ENCODE assay signal across 1 cellular context in the genomic region with DNA sequence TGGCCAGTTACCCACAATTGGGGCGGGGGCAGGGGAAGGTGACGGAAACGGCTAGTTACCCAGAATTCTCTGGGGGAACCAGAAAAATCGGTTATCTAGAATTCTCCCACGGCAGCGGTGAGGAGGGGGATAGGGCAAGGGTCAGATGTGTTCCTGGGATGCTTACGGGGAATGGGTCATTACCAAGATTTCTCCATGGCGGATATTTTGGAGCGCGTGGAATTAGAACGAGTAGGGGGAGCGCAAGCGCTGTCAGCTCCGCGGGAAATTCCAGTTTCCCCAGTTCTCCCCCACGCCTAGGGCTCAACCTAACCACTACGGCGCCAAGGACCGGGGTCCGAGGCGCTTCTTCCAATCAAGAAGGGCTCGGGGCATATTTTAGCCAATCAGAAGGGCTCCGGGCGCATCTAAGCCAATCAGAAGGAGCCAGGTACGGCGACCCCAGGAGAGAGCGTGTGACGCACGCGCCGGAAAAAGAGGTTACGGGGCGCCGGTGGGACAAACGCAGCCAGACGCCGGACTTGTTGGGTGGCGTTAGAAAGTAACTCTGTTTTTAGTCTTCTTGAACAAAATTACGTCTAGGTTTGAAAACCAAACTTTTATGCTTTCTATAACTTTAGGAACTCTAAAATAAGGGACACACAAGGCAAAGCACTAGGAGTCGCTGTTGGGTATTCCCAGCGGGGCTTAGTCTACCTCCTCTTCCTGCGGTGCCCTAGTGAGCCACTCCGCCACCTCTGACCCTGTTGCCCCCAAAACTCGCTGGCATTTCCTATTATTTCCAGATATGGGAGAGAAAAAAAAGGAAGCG.
A peak's percentile ranks its signal among the peaks of the same experiment; 100 is the strongest.
TF ChIP-seq lines count a peak whose summit lies in the region.

A gene with protein sequence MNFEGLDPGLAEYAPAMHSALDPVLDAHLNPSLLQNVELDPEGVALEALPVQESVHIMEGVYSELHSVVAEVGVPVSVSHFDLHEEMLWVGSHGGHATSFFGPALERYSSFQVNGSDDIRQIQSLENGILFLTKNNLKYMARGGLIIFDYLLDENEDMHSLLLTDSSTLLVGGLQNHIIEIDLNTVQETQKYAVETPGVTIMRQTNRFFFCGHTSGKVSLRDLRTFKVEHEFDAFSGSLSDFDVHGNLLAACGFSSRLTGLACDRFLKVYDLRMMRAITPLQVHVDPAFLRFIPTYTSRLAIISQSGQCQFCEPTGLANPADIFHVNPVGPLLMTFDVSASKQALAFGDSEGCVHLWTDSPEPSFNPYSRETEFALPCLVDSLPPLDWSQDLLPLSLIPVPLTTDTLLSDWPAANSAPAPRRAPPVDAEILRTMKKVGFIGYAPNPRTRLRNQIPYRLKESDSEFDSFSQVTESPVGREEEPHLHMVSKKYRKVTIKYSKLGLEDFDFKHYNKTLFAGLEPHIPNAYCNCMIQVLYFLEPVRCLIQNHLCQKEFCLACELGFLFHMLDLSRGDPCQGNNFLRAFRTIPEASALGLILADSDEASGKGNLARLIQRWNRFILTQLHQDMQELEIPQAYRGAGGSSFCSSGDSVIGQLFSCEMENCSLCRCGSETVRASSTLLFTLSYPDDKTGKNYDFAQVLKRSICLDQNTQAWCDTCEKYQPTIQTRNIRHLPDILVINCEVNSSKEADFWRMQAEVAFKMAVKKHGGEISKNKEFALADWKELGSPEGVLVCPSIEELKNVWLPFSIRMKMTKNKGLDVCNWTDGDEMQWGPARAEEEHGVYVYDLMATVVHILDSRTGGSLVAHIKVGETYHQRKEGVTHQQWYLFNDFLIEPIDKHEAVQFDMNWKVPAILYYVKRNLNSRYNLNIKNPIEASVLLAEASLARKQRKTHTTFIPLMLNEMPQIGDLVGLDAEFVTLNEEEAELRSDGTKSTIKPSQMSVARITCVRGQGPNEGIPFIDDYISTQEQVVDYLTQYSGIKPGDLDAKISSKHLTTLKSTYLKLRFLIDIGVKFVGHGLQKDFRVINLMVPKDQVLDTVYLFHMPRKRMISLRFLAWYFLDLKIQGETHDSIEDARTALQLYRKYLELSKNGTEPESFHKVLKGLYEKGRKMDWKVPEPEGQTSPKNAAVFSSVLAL (minus strand): TSS at position 322 of the 811 bp plus-strand sequence. CDS start 906 bp downstream, outside the sequence.

TF ChIP-seq in HepG2, 621 proteins besides CTCF, POLR2A, EP300 and RAD21 (continued from another document and continues in another):
- TF ChIP-seq HHEX (CRISPR knock-in tag; IDR thresholded peaks at IDR 0.05) = no peak
- TF ChIP-seq NONO (IDR thresholded peaks at IDR 0.05) = no peak
- 0 out of 2 replicates have a peak, but pooled peaks have one; percentile 35 for TF ChIP-seq NONO (CRISPR knock-in tag; conservative IDR thresholded peaks at IDR 0.05)
- no peak for TF ChIP-seq SYNCRIP (IDR thresholded peaks at IDR 0.05; ENCODE audit: insufficient read depth, low read depth, low read length)
- TF ChIP-seq KDM5B (CRISPR knock-in tag; IDR thresholded peaks at IDR 0.05; ENCODE audit: borderline replicate concordance) = 0 out of 2 replicates have a peak, but pooled peaks have one; percentile 37
- TF ChIP-seq PRMT3 (CRISPR knock-in tag; IDR thresholded peaks at IDR 0.05; ENCODE audit: borderline replicate concordance, low read depth) = no peak
- peak; percentile 36; the same call in 1 of the 2 replicates for TF ChIP-seq ZNF335 (CRISPR knock-in tag; IDR thresholded peaks at IDR 0.05)
- TF ChIP-seq, protein P1, sequence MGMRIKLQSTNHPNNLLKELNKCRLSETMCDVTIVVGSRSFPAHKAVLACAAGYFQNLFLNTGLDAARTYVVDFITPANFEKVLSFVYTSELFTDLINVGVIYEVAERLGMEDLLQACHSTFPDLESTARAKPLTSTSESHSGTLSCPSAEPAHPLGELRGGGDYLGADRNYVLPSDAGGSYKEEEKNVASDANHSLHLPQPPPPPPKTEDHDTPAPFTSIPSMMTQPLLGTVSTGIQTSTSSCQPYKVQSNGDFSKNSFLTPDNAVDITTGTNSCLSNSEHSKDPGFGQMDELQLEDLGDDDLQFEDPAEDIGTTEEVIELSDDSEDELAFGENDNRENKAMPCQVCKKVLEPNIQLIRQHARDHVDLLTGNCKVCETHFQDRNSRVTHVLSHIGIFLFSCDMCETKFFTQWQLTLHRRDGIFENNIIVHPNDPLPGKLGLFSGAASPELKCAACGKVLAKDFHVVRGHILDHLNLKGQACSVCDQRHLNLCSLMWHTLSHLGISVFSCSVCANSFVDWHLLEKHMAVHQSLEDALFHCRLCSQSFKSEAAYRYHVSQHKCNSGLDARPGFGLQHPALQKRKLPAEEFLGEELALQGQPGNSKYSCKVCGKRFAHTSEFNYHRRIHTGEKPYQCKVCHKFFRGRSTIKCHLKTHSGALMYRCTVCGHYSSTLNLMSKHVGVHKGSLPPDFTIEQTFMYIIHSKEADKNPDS (CRISPR knock-in tag; IDR thresholded peaks at IDR 0.05) = 0 out of 2 replicates have a peak, but pooled peaks have one; percentile 37
- no peak for TF ChIP-seq TOPORS (CRISPR knock-in tag; IDR thresholded peaks at IDR 0.05)
- TF ChIP-seq ZNF143 (CRISPR knock-in tag; IDR thresholded peaks at IDR 0.05) = peak; percentile 85
- TF ChIP-seq PTBP1 (IDR thresholded peaks at IDR 0.05; ENCODE audit: low read depth, low read length, poor library complexity, severe bottlenecking) = no peak
- no peak for TF ChIP-seq FOXP1 (IDR thresholded peaks at IDR 0.05)
- no peak for TF ChIP-seq FOXP1 (CRISPR knock-in tag; IDR thresholded peaks at IDR 0.05)
- no peak for TF ChIP-seq EEA1 (CRISPR knock-in tag; IDR thresholded peaks at IDR 0.05; ENCODE audit: borderline replicate concordance)
- TF ChIP-seq JUND (CRISPR knock-in tag; IDR thresholded peaks at IDR 0.05) = no peak
- TF ChIP-seq, protein P2, sequence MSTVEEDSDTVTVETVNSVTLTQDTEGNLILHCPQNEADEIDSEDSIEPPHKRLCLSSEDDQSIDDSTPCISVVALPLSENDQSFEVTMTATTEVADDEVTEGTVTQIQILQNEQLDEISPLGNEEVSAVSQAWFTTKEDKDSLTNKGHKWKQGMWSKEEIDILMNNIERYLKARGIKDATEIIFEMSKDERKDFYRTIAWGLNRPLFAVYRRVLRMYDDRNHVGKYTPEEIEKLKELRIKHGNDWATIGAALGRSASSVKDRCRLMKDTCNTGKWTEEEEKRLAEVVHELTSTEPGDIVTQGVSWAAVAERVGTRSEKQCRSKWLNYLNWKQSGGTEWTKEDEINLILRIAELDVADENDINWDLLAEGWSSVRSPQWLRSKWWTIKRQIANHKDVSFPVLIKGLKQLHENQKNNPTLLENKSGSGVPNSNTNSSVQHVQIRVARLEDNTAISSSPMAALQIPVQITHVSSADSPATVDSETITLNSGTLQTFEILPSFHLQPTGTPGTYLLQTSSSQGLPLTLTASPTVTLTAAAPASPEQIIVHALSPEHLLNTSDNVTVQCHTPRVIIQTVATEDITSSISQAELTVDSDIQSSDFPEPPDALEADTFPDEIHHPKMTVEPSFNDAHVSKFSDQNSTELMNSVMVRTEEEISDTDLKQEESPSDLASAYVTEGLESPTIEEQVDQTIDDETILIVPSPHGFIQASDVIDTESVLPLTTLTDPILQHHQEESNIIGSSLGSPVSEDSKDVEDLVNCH (CRISPR knock-in tag; IDR thresholded peaks at IDR 0.05) = no peak
- TF ChIP-seq, protein P3, sequence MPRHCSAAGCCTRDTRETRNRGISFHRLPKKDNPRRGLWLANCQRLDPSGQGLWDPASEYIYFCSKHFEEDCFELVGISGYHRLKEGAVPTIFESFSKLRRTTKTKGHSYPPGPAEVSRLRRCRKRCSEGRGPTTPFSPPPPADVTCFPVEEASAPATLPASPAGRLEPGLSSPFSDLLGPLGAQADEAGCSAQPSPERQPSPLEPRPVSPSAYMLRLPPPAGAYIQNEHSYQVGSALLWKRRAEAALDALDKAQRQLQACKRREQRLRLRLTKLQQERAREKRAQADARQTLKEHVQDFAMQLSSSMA (CRISPR knock-in tag; IDR thresholded peaks at IDR 0.05) = no peak
- no peak for TF ChIP-seq ZNF841 (CRISPR knock-in tag; IDR thresholded peaks at IDR 0.05; ENCODE audit: borderline replicate concordance)
- TF ChIP-seq, protein P4, sequence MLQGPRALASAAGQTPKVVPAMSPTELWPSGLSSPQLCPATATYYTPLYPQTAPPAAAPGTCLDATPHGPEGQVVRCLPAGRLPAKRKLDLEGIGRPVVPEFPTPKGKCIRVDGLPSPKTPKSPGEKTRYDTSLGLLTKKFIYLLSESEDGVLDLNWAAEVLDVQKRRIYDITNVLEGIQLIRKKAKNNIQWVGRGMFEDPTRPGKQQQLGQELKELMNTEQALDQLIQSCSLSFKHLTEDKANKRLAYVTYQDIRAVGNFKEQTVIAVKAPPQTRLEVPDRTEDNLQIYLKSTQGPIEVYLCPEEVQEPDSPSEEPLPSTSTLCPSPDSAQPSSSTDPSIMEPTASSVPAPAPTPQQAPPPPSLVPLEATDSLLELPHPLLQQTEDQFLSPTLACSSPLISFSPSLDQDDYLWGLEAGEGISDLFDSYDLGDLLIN (CRISPR knock-in tag; IDR thresholded peaks at IDR 0.05; ENCODE audit: borderline replicate concordance) = no peak
- TF ChIP-seq, protein P5, sequence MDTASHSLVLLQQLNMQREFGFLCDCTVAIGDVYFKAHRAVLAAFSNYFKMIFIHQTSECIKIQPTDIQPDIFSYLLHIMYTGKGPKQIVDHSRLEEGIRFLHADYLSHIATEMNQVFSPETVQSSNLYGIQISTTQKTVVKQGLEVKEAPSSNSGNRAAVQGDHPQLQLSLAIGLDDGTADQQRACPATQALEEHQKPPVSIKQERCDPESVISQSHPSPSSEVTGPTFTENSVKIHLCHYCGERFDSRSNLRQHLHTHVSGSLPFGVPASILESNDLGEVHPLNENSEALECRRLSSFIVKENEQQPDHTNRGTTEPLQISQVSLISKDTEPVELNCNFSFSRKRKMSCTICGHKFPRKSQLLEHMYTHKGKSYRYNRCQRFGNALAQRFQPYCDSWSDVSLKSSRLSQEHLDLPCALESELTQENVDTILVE (CRISPR knock-in tag; IDR thresholded peaks at IDR 0.05) = no peak
- no peak for TF ChIP-seq ZNF296 (CRISPR knock-in tag; conservative IDR thresholded peaks at IDR 0.05)
- TF ChIP-seq ZNF766 (CRISPR knock-in tag; IDR thresholded peaks at IDR 0.05; ENCODE audit: borderline replicate concordance) = no peak
- TF ChIP-seq EHMT2 (IDR thresholded peaks at IDR 0.05; ENCODE audit: borderline replicate concordance, low read depth, low read length) = no peak; the same call in 1 of the 2 replicates
- TF ChIP-seq, protein P6, sequence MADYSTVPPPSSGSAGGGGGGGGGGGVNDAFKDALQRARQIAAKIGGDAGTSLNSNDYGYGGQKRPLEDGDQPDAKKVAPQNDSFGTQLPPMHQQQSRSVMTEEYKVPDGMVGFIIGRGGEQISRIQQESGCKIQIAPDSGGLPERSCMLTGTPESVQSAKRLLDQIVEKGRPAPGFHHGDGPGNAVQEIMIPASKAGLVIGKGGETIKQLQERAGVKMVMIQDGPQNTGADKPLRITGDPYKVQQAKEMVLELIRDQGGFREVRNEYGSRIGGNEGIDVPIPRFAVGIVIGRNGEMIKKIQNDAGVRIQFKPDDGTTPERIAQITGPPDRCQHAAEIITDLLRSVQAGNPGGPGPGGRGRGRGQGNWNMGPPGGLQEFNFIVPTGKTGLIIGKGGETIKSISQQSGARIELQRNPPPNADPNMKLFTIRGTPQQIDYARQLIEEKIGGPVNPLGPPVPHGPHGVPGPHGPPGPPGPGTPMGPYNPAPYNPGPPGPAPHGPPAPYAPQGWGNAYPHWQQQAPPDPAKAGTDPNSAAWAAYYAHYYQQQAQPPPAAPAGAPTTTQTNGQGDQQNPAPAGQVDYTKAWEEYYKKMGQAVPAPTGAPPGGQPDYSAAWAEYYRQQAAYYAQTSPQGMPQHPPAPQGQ (CRISPR knock-in tag; IDR thresholded peaks at IDR 0.05; ENCODE audit: borderline replicate concordance) = no peak
- TF ChIP-seq ZNF331 (CRISPR knock-in tag; IDR thresholded peaks at IDR 0.05) = peak; percentile 42; the same call in 1 of the 2 replicates
- no peak for TF ChIP-seq SP1 (IDR thresholded peaks at IDR 0.05)
- TF ChIP-seq SP1 (CRISPR knock-in tag; IDR thresholded peaks at IDR 0.05) = no peak
- no peak for TF ChIP-seq HOXA7 (CRISPR knock-in tag; IDR thresholded peaks at IDR 0.05)
- no peak for TF ChIP-seq EED (CRISPR knock-in tag; IDR thresholded peaks at IDR 0.05)
- 0 out of 2 replicates have a peak, but pooled peaks have one; percentile 23 for TF ChIP-seq GFI1 (CRISPR knock-in tag; IDR thresholded peaks at IDR 0.05; ENCODE audit: borderline replicate concordance)
- TF ChIP-seq, protein P7, sequence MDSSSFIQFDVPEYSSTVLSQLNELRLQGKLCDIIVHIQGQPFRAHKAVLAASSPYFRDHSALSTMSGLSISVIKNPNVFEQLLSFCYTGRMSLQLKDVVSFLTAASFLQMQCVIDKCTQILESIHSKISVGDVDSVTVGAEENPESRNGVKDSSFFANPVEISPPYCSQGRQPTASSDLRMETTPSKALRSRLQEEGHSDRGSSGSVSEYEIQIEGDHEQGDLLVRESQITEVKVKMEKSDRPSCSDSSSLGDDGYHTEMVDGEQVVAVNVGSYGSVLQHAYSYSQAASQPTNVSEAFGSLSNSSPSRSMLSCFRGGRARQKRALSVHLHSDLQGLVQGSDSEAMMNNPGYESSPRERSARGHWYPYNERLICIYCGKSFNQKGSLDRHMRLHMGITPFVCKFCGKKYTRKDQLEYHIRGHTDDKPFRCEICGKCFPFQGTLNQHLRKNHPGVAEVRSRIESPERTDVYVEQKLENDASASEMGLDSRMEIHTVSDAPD (CRISPR knock-in tag; IDR thresholded peaks at IDR 0.05) = no peak
- TF ChIP-seq, protein P8, sequence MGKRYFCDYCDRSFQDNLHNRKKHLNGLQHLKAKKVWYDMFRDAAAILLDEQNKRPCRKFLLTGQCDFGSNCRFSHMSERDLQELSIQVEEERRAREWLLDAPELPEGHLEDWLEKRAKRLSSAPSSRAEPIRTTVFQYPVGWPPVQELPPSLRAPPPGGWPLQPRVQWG (CRISPR knock-in tag; IDR thresholded peaks at IDR 0.05; ENCODE audit: borderline replicate concordance, low read depth) = no peak
- peak; percentile 29; the same call in 1 of the 2 replicates for TF ChIP-seq ZNF746 (CRISPR knock-in tag; IDR thresholded peaks at IDR 0.05)
- TF ChIP-seq, protein P9, sequence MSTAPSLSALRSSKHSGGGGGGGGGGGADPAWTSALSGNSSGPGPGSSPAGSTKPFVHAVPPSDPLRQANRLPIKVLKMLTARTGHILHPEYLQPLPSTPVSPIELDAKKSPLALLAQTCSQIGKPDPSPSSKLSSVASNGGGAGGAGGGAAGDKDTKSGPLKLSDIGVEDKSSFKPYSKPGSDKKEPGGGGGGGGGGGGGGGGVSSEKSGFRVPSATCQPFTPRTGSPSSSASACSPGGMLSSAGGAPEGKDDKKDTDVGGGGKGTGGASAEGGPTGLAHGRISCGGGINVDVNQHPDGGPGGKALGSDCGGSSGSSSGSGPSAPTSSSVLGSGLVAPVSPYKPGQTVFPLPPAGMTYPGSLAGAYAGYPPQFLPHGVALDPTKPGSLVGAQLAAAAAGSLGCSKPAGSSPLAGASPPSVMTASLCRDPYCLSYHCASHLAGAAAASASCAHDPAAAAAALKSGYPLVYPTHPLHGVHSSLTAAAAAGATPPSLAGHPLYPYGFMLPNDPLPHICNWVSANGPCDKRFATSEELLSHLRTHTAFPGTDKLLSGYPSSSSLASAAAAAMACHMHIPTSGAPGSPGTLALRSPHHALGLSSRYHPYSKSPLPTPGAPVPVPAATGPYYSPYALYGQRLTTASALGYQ (CRISPR knock-in tag; IDR thresholded peaks at IDR 0.05) = no peak
- TF ChIP-seq SMAD1 (CRISPR knock-in tag; IDR thresholded peaks at IDR 0.05; ENCODE audit: borderline replicate concordance, low read depth) = no peak
- no peak for TF ChIP-seq IRX3 (CRISPR knock-in tag; IDR thresholded peaks at IDR 0.05; ENCODE audit: borderline replicate concordance, low read depth)
- peak; percentile 27 for TF ChIP-seq SMC3 (IDR thresholded peaks at IDR 0.05; ENCODE audit: low read length)
